In genomic region chr1:207174913-207175312, GRCh38 we compare ENCODE assay signal across 31 cellular contexts.
"Had no signal": no experiment of that assay in that cellular context is flagged by ENCODE, and none has a peak within 500 bp of the region (broad histone marks: within the 10 kb centered on the region; RNA-seq: fewer than 3 reads in every experiment).

No MANE protein-coding gene starts in this region.

- H3K9me3 ChIP-seq: body of pancreas, breast epithelium had no signal

- DNase-seq: activated B cell treated with CpG ODN at 0.5 μM for 24 hours; activated CD4-positive, alpha-beta memory T cell treated with anti-CD3 and anti-CD28 coated beads for 36 hours; activated CD4-positive, alpha-beta T cell treated with anti-CD3 and anti-CD28 coated beads for 4 hours; activated CD4-positive, alpha-beta T cell treated with anti-CD3 and anti-CD28 coated beads, Interleukin-2, amount 10 ng/mL, durations not matched to agents 24 days and 14 days; activated CD4-positive, alpha-beta T cell treated with anti-CD3 and anti-CD28 coated beads, Interleukin-2, amount 50 U/mL, for 1 hour; activated CD4-positive, alpha-beta T cell treated with anti-CD3 and anti-CD28 coated beads, Interleukin-2, amount 50 U/mL, for 4 hours; activated CD4-positive, CD25-positive, alpha-beta regulatory T cell treated with anti-CD3 and anti-CD28 coated beads, Interleukin-2, amount 50 U/mL, for 72 hours; activated CD8-positive, alpha-beta memory T cell treated with anti-CD3 and anti-CD28 coated beads, Interleukin-2, amount 50 U/mL, for 4 hours; activated CD8-positive, alpha-beta T cell treated with anti-CD3 and anti-CD28 coated beads for 36 hours; activated effector memory CD4-positive, alpha-beta T cell treated with anti-CD3 and anti-CD28 coated beads, Interleukin-2, amount 50 U/mL, for 16 hours; activated gamma-delta T cell treated with Interleukin-2 at 50 U/mL for 16 hours; activated naive CD4-positive, alpha-beta T cell; activated naive CD4-positive, alpha-beta T cell treated with anti-CD3 and anti-CD28 coated beads for 36 hours; activated naive CD4-positive, alpha-beta T cell treated with anti-CD3 and anti-CD28 coated beads, Interleukin-2, amount 50 U/mL, for 16 hours; activated naive CD8-positive, alpha-beta T cell treated with anti-CD3 and anti-CD28 coated beads for 36 hours; activated T-cell treated with anti-CD3 and anti-CD28 coated beads for 4 hours; activated T-cell treated with anti-CD3 and anti-CD28 coated beads, Interleukin-2, amount 50 U/mL, for 1 hour; activated T-cell treated with anti-CD3 and anti-CD28 coated beads, Interleukin-2, amount 50 U/mL, for 4 hours; activated T-cell treated with anti-CD3 and anti-CD28 coated beads, Interleukin-2, amount 50 U/mL, for 72 hours; adrenal gland; amniotic stem cell; aorta; body of pancreas; brain microvascular endothelial cell; central memory CD4-positive, alpha-beta T cell; T-helper 2 cell; T-helper 9 cell had no signal

- H3K4me3 ChIP-seq: adrenal gland, body of pancreas, breast epithelium had no signal

- H3K27me3 ChIP-seq: adrenal gland, body of pancreas, brain microvascular endothelial cell, breast epithelium had no signal

- H3K27ac ChIP-seq: adrenal gland, body of pancreas, brain microvascular endothelial cell, breast epithelium, VCaP had no signal

- ATAC-seq: activated CD8-positive, alpha-beta T cell treated with anti-CD3 and anti-CD28 coated beads for 36 hours; activated naive CD4-positive, alpha-beta T cell treated with anti-CD3 and anti-CD28 coated beads, Interleukin-2, amount 50 U/mL, for 72 hours; activated T-cell treated with anti-CD3 and anti-CD28 coated beads, Interleukin-2, amount 50 U/mL, for 4 hours; activated T-cell treated with anti-CD3 and anti-CD28 coated beads, Interleukin-2, amount 50 U/mL, for 72 hours; activated T-helper 17 cell treated with anti-CD3 and anti-CD28 coated beads, Interleukin-2, amount 50 U/mL, for 72 hours; body of pancreas had no signal

- H3K4me1 ChIP-seq: adrenal gland, body of pancreas, breast epithelium had no signal

- H3K36me3 ChIP-seq: adrenal gland, brain microvascular endothelial cell, breast epithelium had no signal
